9 cellular contexts compared by ENCODE assay signal in genomic region chr7:151429555-151430331, GRCh38. TPM values are rescaled to one million over a fixed set of nuclear protein-coding genes. Genes with fewer than 3 reads are reported as not detected.
DNase-seq lines count a peak whose midpoint lies in the region; ATAC-seq and TF ChIP-seq lines count a peak whose summit lies in the region.
"Had no signal": no experiment of that assay in that cellular context is flagged by ENCODE, and none has a peak within 500 bp of the region (broad histone marks: within the 10 kb centered on the region; RNA-seq: fewer than 3 reads in every experiment).

No MANE protein-coding gene starts in this region.

- H3K4me3 ChIP-seq in LNCaP clone FGC (ENCODE audit: low read depth, low read length): no peak overlapping the region
- H3K4me3 ChIP-seq in left lung: no peak overlapping the region

- intact Hi-C loops in left lung (cut with DNase I): no loop called here

- H3K27me3 ChIP-seq in left lung: peaks cover 0 to 16% of the 10 kb centered on the region in 2 donors

- peaks cover 28 to 33% of the 10 kb centered on the region in 2 donors for H3K4me1 ChIP-seq in left lung

- DNase-seq in LNCaP clone FGC (ENCODE audit: low read depth) (peak; percentile 13), left lung (peak in 1 of 2 donors; percentile 33), MV-4-11 (lab: John Stamatoyannopoulos, UW) (no peak)
- DNase-seq in activated CD4-positive, alpha-beta T cell treated with anti-CD3 and anti-CD28 coated beads, Interleukin-2, amount 50 U/mL, for 1 hour: peak; percentile 53

- peak; percentile 65 for ATAC-seq in GM18909 (IDR thresholded peaks at IDR 0.05; ENCODE audit: poor library complexity, unreplicated experiment)
- peak; percentile 65 for ATAC-seq in left lung
- ATAC-seq in HG03139 (IDR thresholded peaks at IDR 0.05; ENCODE audit: unreplicated experiment): no peak
- no peak for ATAC-seq in GM18873 (IDR thresholded peaks at IDR 0.05; ENCODE audit: low FRiP score, unreplicated experiment)
- no peak for ATAC-seq in GM19463 (IDR thresholded peaks at IDR 0.05; ENCODE audit: unreplicated experiment)

- H3K36me3 ChIP-seq in left lung: no peaks in the 10 kb centered on the region

- H3K9me3 ChIP-seq in left lung: no peaks in the 10 kb centered on the region

- TF ChIP-seq CTCF in LNCaP clone FGC (IDR thresholded peaks at IDR 0.05; ENCODE audit: control insufficient read depth, extremely low read depth, insufficient read depth): no peak
- no peak for TF ChIP-seq CTCF in left lung (IDR thresholded peaks at IDR 0.05)

- peak overlapping the region in 1 of 2 donors; percentile 5 for H3K27ac ChIP-seq in left lung

RNA-seq across cellular contexts. Expression of gene CRYGN, which starts 10.2 kb away (rescaled TPM):
- total RNA-seq in left lung: not detected
- total RNA-seq: endothelial cell of umbilical vein had no signal

RNA-seq across cellular contexts. Expression of gene WDR86, which starts 19.9 kb away (rescaled TPM):
- total RNA-seq in left lung: 1 to 10 TPM in 1 of 2 donors, under 1 TPM in 1; 0.85 to 1.1 TPM
- total RNA-seq: endothelial cell of umbilical vein had no signal

Comparison
In these comparisons a context has a peak if more than half of its experiments do, and no peak if none do; other contexts are left out.
1. ATAC-seq: peak in GM18909 (single experiment) and left lung (single experiment); none in HG03139 (single experiment), GM18873 (single experiment) and GM19463 (single experiment).